In the genomic region with DNA sequence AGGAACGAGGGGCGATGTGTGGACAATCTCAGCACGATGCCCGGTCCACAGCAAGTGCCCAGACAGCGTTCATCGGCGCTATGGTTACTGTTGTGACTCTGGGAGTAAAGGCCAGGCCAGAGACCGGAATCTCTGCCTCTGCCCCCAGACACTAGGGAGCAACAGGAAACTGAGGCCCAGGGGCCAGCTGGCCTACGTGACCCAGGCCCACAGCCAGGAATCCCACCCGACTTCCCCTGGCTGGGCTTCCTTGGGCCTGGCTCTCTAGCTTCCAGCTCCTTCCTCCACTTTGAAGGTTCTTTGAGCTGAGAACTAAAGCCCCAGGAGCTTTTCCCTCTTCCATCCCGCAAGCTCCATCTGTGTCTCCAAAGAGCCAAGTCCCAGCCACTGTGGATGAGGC, we compare ENCODE assay signal across 23 cellular contexts.
"Had no signal": no experiment of that assay in that cellular context is flagged by ENCODE, and none has a peak within 500 bp of the region (broad histone marks: within the 10 kb centered on the region; RNA-seq: fewer than 3 reads in every experiment).

No MANE protein-coding gene starts in this region.

- FAIRE-seq: frontal cortex had no signal

- H3K36me3 Mint-ChIP-seq: naive B cell had no signal

- H3K27me3 Mint-ChIP-seq: activated CD8-positive, alpha-beta memory T cell treated with anti-CD3 and anti-CD28 coated beads, Interleukin-2, amount 10 ng/mL, durations not matched to agents 7 days and 5 days; activated naive CD4-positive, alpha-beta T cell treated with anti-CD3 and anti-CD28 coated beads, Interleukin-2, amount 50 U/mL, for 24 hours; naive B cell; stimulated activated naive CD8-positive, alpha-beta T cell treated with anti-CD3 and anti-CD28 coated beads, Interleukin-15, Interleukin-2, amounts not matched to agents 100 ng/mL and 50 ng/mL, for 24 hours had no signal

- DNase-seq: activated CD4-positive, alpha-beta T cell treated with anti-CD3 and anti-CD28 coated beads, Interleukin-2, amount 50 U/mL, for 1 hour; activated CD8-positive, alpha-beta memory T cell treated with anti-CD3 and anti-CD28 coated beads, Interleukin-2, amount 10 ng/mL, durations not matched to agents 7 days and 5 days; activated T-cell treated with anti-CD3 and anti-CD28 coated beads, Interleukin-2, amount 50 U/mL, for 1 hour; adrenal gland; dorsolateral prefrontal cortex; endodermal cell; left colon; naive B cell; nucleus accumbens; stimulated activated CD4-positive, alpha-beta T cell treated with anti-CD3 and anti-CD28 coated beads, Interleukin-4, amount 100 ng/mL, for 24 hours; trophoblast cell had no signal

- H3K27ac ChIP-seq: adrenal gland, cardiac muscle cell, heart left ventricle, right atrium auricular region, SK-N-MC, skin epidermis, suprapubic skin had no signal

- H3K4me3 Mint-ChIP-seq: activated CD8-positive, alpha-beta memory T cell treated with anti-CD3 and anti-CD28 coated beads, Interleukin-2, amount 10 ng/mL, durations not matched to agents 7 days and 5 days; activated naive CD4-positive, alpha-beta T cell treated with anti-CD3 and anti-CD28 coated beads, Interleukin-2, amount 50 U/mL, for 24 hours; endodermal cell; WTC11 had no signal

- H3K36me3 ChIP-seq: adrenal gland, cardiac muscle cell, heart left ventricle, right atrium auricular region, suprapubic skin had no signal

- H3K27ac Mint-ChIP-seq: naive B cell; progenitor cell of endocrine pancreas; stimulated activated naive CD8-positive, alpha-beta T cell treated with anti-CD3 and anti-CD28 coated beads, Interleukin-15, Interleukin-2, amounts not matched to agents 100 ng/mL and 50 ng/mL, for 24 hours; WTC11 had no signal

- H3K9me3 Mint-ChIP-seq: activated naive CD4-positive, alpha-beta T cell treated with anti-CD3 and anti-CD28 coated beads, Interleukin-2, amount 50 U/mL, for 24 hours; endodermal cell; naive B cell; stimulated activated naive CD8-positive, alpha-beta T cell treated with anti-CD3 and anti-CD28 coated beads, Interleukin-15, Interleukin-2, amounts not matched to agents 100 ng/mL and 50 ng/mL, for 24 hours; WTC11 had no signal

- H3K27me3 ChIP-seq: adrenal gland, cardiac muscle cell, dorsolateral prefrontal cortex, right atrium auricular region, suprapubic skin had no signal

- H3K4me3 ChIP-seq: adrenal gland, cardiac muscle cell, heart left ventricle, lung, right atrium auricular region, SK-N-MC, skin epidermis, suprapubic skin had no signal
